1 cellular context compared by ENCODE assay signal in the genomic region with DNA sequence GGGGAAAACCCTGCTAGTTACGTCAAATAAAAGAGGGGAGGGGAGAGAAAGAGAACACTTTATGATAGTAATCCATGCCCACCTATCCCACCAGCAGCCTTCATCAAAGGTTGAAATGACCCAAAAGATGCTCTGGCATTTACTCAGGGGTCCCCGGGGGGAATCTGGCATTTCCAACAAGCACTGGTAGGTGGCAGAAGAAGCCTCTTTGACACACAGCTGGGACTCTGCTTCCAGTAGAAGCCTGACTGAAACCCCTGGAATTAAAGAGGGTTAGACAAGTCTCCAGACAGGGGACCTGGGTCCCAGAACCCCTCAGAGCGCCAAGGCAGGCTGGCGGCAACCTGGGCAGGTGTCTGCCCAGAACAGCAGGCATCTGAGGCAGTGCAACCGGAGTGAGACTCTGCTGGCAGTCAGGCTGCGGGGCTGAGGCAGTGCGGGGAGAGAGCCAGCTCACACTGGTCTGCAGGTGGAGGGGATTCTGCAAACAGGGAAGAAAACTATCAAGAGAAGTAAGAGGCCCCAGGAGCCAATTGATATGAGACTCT.
TF ChIP-seq lines count a peak whose summit lies in the region.

No MANE protein-coding gene starts in this region.

TF ChIP-seq in H1, 55 proteins besides CTCF, POLR2A, EP300 and RAD21:
- TF ChIP-seq SUZ12 (IDR thresholded peaks at IDR 0.05; ENCODE audit: low read length): no peak
- TF ChIP-seq BRCA1 (IDR thresholded peaks at IDR 0.05; ENCODE audit: low read depth, low read length): no peak
- no peak for TF ChIP-seq POLR2AphosphoS5 (IDR thresholded peaks at IDR 0.05; ENCODE audit: low read depth, low read length)
- no peak for TF ChIP-seq SP2 (IDR thresholded peaks at IDR 0.05; ENCODE audit: low read length)
- TF ChIP-seq HDAC6 (IDR thresholded peaks at IDR 0.05; ENCODE audit: low read depth, low read length): no peak
- no peak for TF ChIP-seq BACH1 (IDR thresholded peaks at IDR 0.05; ENCODE audit: low read length)
